In the genomic region with DNA sequence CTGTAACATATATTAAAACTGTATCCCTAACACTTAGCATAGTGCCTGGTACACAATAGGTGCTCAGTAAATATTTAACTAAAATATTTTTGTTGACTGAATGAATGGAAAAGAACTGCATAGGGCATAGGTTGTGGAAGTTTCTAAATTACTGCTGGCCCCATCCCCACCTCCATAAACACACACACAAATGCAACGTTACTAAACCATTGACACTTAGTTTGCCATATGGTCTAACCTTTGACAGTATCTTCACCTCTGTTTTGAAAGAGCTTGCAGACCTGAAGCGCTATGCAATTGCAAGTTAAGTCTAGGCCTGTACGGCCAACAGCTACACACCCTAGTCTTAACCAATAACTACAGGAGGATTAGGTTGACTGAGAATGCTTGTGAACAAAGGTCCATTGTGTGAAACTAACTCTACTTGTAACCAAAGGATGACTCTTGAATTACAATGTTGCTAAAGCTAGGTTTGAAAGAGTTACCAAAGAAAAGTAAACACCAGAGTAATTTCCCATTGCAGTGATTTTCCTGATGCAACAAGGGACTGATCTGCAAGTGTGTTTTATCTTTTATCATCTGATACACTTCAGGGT, we compare ENCODE assay signal across 8 cellular contexts. TPM values are rescaled to one million over a fixed set of nuclear protein-coding genes. Genes with fewer than 3 reads are reported as not detected.
DNase-seq lines count a peak whose midpoint lies in the region; ATAC-seq and TF ChIP-seq lines count a peak whose summit lies in the region.

No MANE protein-coding gene starts in this region.

- no peaks in the 10 kb centered on the region for H3K27me3 Mint-ChIP-seq in activated CD4-positive, alpha-beta T cell treated with anti-CD3 and anti-CD28 coated beads, Interleukin-2, amount 10 ng/mL, durations not matched to agents 7 days and 5 days
- peaks cover 15% of the 10 kb centered on the region for H3K27me3 Mint-ChIP-seq in activated CD4-positive, alpha-beta memory T cell treated with anti-CD3 and anti-CD28 coated beads, Interleukin-2, amount 10 ng/mL, durations not matched to agents 7 days and 5 days
- peaks cover 0 to 4% (median 0%) of the 10 kb centered on the region in 3 donors for H3K27me3 Mint-ChIP-seq in immature natural killer cell (ENCODE audit: low read depth in 3 of 3)

- no peak for TF ChIP-seq POLR2A in suprapubic skin (IDR thresholded peaks at IDR 0.05)

- POLR2A ChIA-PET in activated CD4-positive, alpha-beta T cell treated with anti-CD3 and anti-CD28 coated beads, Interleukin-2, amount 10 ng/mL, durations not matched to agents 7 days and 5 days (lab: Charles Lee), result no interaction called here
- POLR2A ChIA-PET in activated CD4-positive, alpha-beta memory T cell treated with anti-CD3 and anti-CD28 coated beads, Interleukin-2, amount 10 ng/mL, durations not matched to agents 7 days and 5 days (lab: Charles Lee), result interaction anchor here (0.8 to 2.7 kb wide), 6 partner anchors 11 to 386 kb away, joined by 3 to 10 read pairs (median 3); a partner anchor contains a TSS

- H3K36me3 Mint-ChIP-seq in activated CD4-positive, alpha-beta T cell treated with anti-CD3 and anti-CD28 coated beads, Interleukin-2, amount 10 ng/mL, durations not matched to agents 7 days and 5 days (ENCODE audit: low read depth), result peaks cover 3% of the 10 kb centered on the region
- H3K36me3 Mint-ChIP-seq in activated CD4-positive, alpha-beta memory T cell treated with anti-CD3 and anti-CD28 coated beads, Interleukin-2, amount 10 ng/mL, durations not matched to agents 7 days and 5 days (ENCODE audit: low read depth), result no peaks in the 10 kb centered on the region
- H3K36me3 Mint-ChIP-seq in immature natural killer cell, result no peaks in the 10 kb centered on the region

- no peaks in the 10 kb centered on the region for H3K27me3 ChIP-seq in suprapubic skin

- H3K4me3 ChIP-seq in suprapubic skin, result peak overlapping the region; percentile 81

- H3K4me1 Mint-ChIP-seq in activated CD4-positive, alpha-beta T cell treated with anti-CD3 and anti-CD28 coated beads, Interleukin-2, amount 10 ng/mL, durations not matched to agents 7 days and 5 days, result peaks cover 27% of the 10 kb centered on the region
- H3K4me1 Mint-ChIP-seq in activated CD4-positive, alpha-beta memory T cell treated with anti-CD3 and anti-CD28 coated beads, Interleukin-2, amount 10 ng/mL, durations not matched to agents 7 days and 5 days, result peaks cover 26% of the 10 kb centered on the region
- H3K4me1 Mint-ChIP-seq in immature natural killer cell, result peaks cover 20 to 24% of the 10 kb centered on the region in 2 donors

- H3K4me3 Mint-ChIP-seq in activated CD4-positive, alpha-beta T cell treated with anti-CD3 and anti-CD28 coated beads, Interleukin-2, amount 10 ng/mL, durations not matched to agents 7 days and 5 days, result peak overlapping the region; percentile 66
- H3K4me3 Mint-ChIP-seq in activated CD4-positive, alpha-beta memory T cell treated with anti-CD3 and anti-CD28 coated beads, Interleukin-2, amount 10 ng/mL, durations not matched to agents 7 days and 5 days, result peak overlapping the region; percentile 63
- peak overlapping the region; percentile 64 to 79 (median 67) for H3K4me3 Mint-ChIP-seq in immature natural killer cell

- no peaks in the 10 kb centered on the region for H3K9me3 Mint-ChIP-seq in activated CD4-positive, alpha-beta T cell treated with anti-CD3 and anti-CD28 coated beads, Interleukin-2, amount 10 ng/mL, durations not matched to agents 7 days and 5 days
- H3K9me3 Mint-ChIP-seq in activated CD4-positive, alpha-beta memory T cell treated with anti-CD3 and anti-CD28 coated beads, Interleukin-2, amount 10 ng/mL, durations not matched to agents 7 days and 5 days, result no peaks in the 10 kb centered on the region
- H3K9me3 Mint-ChIP-seq in immature natural killer cell, result no peaks in the 10 kb centered on the region

- no peak for ATAC-seq in GM19395 (IDR thresholded peaks at IDR 0.05; ENCODE audit: unreplicated experiment)

- no peaks in the 10 kb centered on the region for H3K9me3 ChIP-seq in suprapubic skin

- WGBS in suprapubic skin, result 55% methylated on average over 3 of the region's 3 CpGs

- TF ChIP-seq CTCF in suprapubic skin (IDR thresholded peaks at IDR 0.05), result no peak

- H3K27ac ChIP-seq in suprapubic skin, result peak overlapping the region; percentile 88

- no peaks in the 10 kb centered on the region for H3K36me3 ChIP-seq in suprapubic skin

- DNase-seq in activated CD4-positive, alpha-beta T cell treated with anti-CD3 and anti-CD28 coated beads, Interleukin-2, amount 10 ng/mL, durations not matched to agents 7 days and 5 days, result no peak
- DNase-seq in activated CD4-positive, alpha-beta T cell treated with anti-CD3 and anti-CD28 coated beads for 1 hour, result no peak
- DNase-seq in activated CD4-positive, alpha-beta memory T cell treated with anti-CD3 and anti-CD28 coated beads, Interleukin-2, amount 10 ng/mL, durations not matched to agents 7 days and 5 days, result no peak
- DNase-seq in immature natural killer cell (no peak), suprapubic skin (ENCODE audit: low spot score in 2 of 2) (no peak), NCI-H510A treated with DMSO at 0.1 percent for 48 hours (lab: John Stamatoyannopoulos, UW) (no peak), NCI-H2029 (lab: John Stamatoyannopoulos, UW) (no peak)

- peak overlapping the region; percentile 55 for H3K27ac Mint-ChIP-seq in activated CD4-positive, alpha-beta T cell treated with anti-CD3 and anti-CD28 coated beads, Interleukin-2, amount 10 ng/mL, durations not matched to agents 7 days and 5 days
- H3K27ac Mint-ChIP-seq in activated CD4-positive, alpha-beta memory T cell treated with anti-CD3 and anti-CD28 coated beads, Interleukin-2, amount 10 ng/mL, durations not matched to agents 7 days and 5 days, result no peak overlapping the region
- H3K27ac Mint-ChIP-seq in immature natural killer cell, result peak overlapping the region in 4 of 6 donors; percentile 9 to 75 (median 42)

- H3K4me1 ChIP-seq in suprapubic skin, result peaks cover 21% of the 10 kb centered on the region

- TF ChIP-seq EP300 in suprapubic skin (IDR thresholded peaks at IDR 0.05), result no peak

- CTCF ChIA-PET in activated CD4-positive, alpha-beta T cell treated with anti-CD3 and anti-CD28 coated beads, Interleukin-2, amount 10 ng/mL, durations not matched to agents 7 days and 5 days (lab: Charles Lee), result interaction anchor here (0.9 to 1.0 kb wide), 2 partner anchors 14 to 462 kb away, joined by 3 read pairs; no protein-coding TSS in a partner anchor
- CTCF ChIA-PET in activated CD4-positive, alpha-beta memory T cell treated with anti-CD3 and anti-CD28 coated beads, Interleukin-2, amount 10 ng/mL, durations not matched to agents 7 days and 5 days (lab: Charles Lee), result interaction anchor here (0.9 to 1.7 kb wide), 2 partner anchors 9 to 16 kb away, joined by 3 to 5 read pairs; no protein-coding TSS in a partner anchor

RNA-seq across cellular contexts. Expression of a gene that starts 0.9 kb away (rescaled TPM):
- total RNA-seq in activated CD4-positive, alpha-beta T cell treated with anti-CD3 and anti-CD28 coated beads, Interleukin-2, amount 10 ng/mL, durations not matched to agents 7 days and 5 days, result under 1 TPM; 0.25 to 0.27 TPM
- under 1 TPM; 0.10 to 0.15 TPM for total RNA-seq in activated CD4-positive, alpha-beta memory T cell treated with anti-CD3 and anti-CD28 coated beads, Interleukin-2, amount 10 ng/mL, durations not matched to agents 7 days and 5 days
- polyA plus RNA-seq in immature natural killer cell, result under 1 TPM in 2 of 3 donors, not detected in 1; 0.09 to 0.77 TPM
- 10 to 100 TPM; 11.5 to 34.6 (median 24.4) TPM for total RNA-seq in suprapubic skin

RNA-seq across cellular contexts. Expression of a gene that starts 5.9 kb away (rescaled TPM):
- total RNA-seq in activated CD4-positive, alpha-beta T cell treated with anti-CD3 and anti-CD28 coated beads, Interleukin-2, amount 10 ng/mL, durations not matched to agents 7 days and 5 days, result 10 to 100 TPM; 25.7 to 28.4 TPM
- total RNA-seq in activated CD4-positive, alpha-beta memory T cell treated with anti-CD3 and anti-CD28 coated beads, Interleukin-2, amount 10 ng/mL, durations not matched to agents 7 days and 5 days, result 10 to 100 TPM; 30.9 to 32.4 TPM
- 10 to 100 TPM; 16.7 to 34.5 (median 25.6) TPM for polyA plus RNA-seq in immature natural killer cell
- 10 to 100 TPM; 11.3 to 51.6 (median 21.0) TPM for total RNA-seq in suprapubic skin

Comparison
In these comparisons a context has a peak if more than half of its experiments do, and no peak if none do; other contexts are left out.
1. RNA of a gene that starts 0.9 kb away (total RNA-seq): 11.5 to 34.6 TPM in suprapubic skin; 0.25 to 0.27 TPM in activated CD4-positive, alpha-beta T cell treated with anti-CD3 and anti-CD28 coated beads, Interleukin-2, amount 10 ng/mL, durations not matched to agents 7 days and 5 days and 0.10 to 0.15 TPM in activated CD4-positive, alpha-beta memory T cell treated with anti-CD3 and anti-CD28 coated beads, Interleukin-2, amount 10 ng/mL, durations not matched to agents 7 days and 5 days; every median in the first group is over 4 times any median in the second.
2. Peak in every context shown above with its lines, with median percentiles within 50 percentile points of each other: H3K4me3 Mint-ChIP-seq.